1 cellular context compared by ENCODE assay signal in the genomic region with DNA sequence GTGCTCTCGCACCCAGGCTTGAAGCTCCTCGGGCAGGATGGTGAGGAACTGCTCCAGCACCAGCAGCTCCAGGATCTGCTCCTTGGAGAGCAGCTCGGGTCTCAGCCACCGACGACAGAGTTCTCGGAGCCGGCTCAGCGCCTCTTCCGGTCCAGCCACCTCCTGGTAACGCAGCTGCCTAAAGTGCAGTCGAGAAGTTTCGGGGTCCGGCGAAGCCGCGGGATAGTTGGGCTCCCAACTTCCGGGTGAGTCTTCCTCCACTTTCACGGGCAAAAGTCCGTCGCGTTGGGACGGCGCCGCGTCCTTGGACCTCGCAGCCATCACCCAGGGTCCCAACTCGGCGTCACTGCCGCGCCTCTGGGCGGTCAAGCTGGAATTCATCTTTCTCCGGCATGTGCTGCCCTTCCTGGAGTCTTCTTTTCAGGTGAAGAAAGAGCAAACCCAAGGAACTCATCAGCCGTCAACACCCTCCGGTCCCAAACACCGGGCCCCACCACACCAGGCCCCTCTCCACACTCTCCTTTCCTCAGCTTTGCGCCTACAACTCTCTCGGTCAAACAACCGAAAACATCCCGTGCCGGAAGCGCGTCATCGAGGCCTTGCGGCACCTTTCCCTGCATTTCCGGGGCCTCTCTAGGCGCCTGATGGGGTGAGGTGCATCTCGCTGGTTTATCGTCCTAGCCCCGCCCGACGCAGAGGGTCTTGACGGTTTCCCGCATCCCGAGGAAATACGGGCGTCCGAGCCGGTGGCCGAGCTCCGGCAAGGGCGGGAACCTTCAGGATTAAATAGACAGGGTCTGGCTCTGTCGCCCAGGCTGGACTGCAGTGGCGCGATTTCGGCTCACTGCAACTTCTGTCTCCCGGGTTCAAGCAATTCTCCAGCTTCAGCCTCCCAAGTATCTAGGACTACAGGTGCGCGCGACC.
TF ChIP-seq lines count a peak whose summit lies in the region.

A gene (minus strand): TSS at position 569 of the 924 bp plus-strand sequence. CDS start 188 bp downstream, at position 381.

TF ChIP-seq in K562, 482 proteins besides CTCF, POLR2A, EP300 and RAD21 (continued from another document and continues in another):
- TF ChIP-seq ZNF766 (CRISPR knock-in tag; conservative IDR thresholded peaks at IDR 0.05) = peak; percentile 69
- no peak for TF ChIP-seq POLR3A (IDR thresholded peaks at IDR 0.05; ENCODE audit: borderline replicate concordance, extremely low read depth, insufficient read depth, insufficient read length)
- TF ChIP-seq CEBPB (tag; IDR thresholded peaks at IDR 0.05) = peak; percentile 80
- TF ChIP-seq, protein P1, sequence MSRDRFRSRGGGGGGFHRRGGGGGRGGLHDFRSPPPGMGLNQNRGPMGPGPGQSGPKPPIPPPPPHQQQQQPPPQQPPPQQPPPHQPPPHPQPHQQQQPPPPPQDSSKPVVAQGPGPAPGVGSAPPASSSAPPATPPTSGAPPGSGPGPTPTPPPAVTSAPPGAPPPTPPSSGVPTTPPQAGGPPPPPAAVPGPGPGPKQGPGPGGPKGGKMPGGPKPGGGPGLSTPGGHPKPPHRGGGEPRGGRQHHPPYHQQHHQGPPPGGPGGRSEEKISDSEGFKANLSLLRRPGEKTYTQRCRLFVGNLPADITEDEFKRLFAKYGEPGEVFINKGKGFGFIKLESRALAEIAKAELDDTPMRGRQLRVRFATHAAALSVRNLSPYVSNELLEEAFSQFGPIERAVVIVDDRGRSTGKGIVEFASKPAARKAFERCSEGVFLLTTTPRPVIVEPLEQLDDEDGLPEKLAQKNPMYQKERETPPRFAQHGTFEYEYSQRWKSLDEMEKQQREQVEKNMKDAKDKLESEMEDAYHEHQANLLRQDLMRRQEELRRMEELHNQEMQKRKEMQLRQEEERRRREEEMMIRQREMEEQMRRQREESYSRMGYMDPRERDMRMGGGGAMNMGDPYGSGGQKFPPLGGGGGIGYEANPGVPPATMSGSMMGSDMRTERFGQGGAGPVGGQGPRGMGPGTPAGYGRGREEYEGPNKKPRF (IDR thresholded peaks at IDR 0.05; ENCODE audit: low read depth, low read length) = no peak
- TF ChIP-seq TAF9B (IDR thresholded peaks at IDR 0.05; ENCODE audit: partially characterized antibody) = peak; percentile 91
- TF ChIP-seq U2AF1 (optimal IDR thresholded peaks at IDR 0.05; ENCODE audit: low read depth, low read length) = no peak
- no peak for TF ChIP-seq ZNF77 (CRISPR knock-in tag; IDR thresholded peaks at IDR 0.05)
- TF ChIP-seq ASH1L (IDR thresholded peaks at IDR 0.05; ENCODE audit: borderline replicate concordance, low read depth, partially characterized antibody) = peak; percentile 64
- no peak for TF ChIP-seq ZSCAN29 (IDR thresholded peaks at IDR 0.05)
- TF ChIP-seq EWSR1 (IDR thresholded peaks at IDR 0.05; ENCODE audit: borderline replicate concordance, low read depth, partially characterized antibody) = no peak
- TF ChIP-seq BRD9 (IDR thresholded peaks at IDR 0.05; ENCODE audit: low read depth, partially characterized antibody) = peak; percentile 24
- TF ChIP-seq NEUROD1 (IDR thresholded peaks at IDR 0.05; ENCODE audit: borderline replicate concordance, low read depth, low read length, partially characterized antibody) = no peak
- TF ChIP-seq ZNF785 (CRISPR knock-in tag; IDR thresholded peaks at IDR 0.05) = no peak
- TF ChIP-seq NFXL1 (CRISPR knock-in tag; IDR thresholded peaks at IDR 0.05) = no peak
- TF ChIP-seq EGR1 (conservative IDR thresholded peaks at IDR 0.05) = no peak
- TF ChIP-seq POLR2AphosphoS5 (IDR thresholded peaks at IDR 0.05; ENCODE audit: control insufficient read depth, insufficient read depth, low read depth, low read length) = peak; percentile 96
- no peak for TF ChIP-seq NR1H2 (CRISPR knock-in tag; IDR thresholded peaks at IDR 0.05)
- TF ChIP-seq CAMTA2 (CRISPR knock-in tag; conservative IDR thresholded peaks at IDR 0.05) = no peak
- 0 out of 2 replicates have a peak, but pooled peaks have one; percentile 10 for TF ChIP-seq ZBTB17 (CRISPR knock-in tag; IDR thresholded peaks at IDR 0.05)
- TF ChIP-seq MXI1 (IDR thresholded peaks at IDR 0.05; ENCODE audit: low read depth, low read length) = no peak; the same call in 1 of the 2 replicates
- TF ChIP-seq POLR2AphosphoS2 (IDR thresholded peaks at IDR 0.05; ENCODE audit: low read length) = peak; percentile 63; the same call in 1 of the 2 replicates
- TF ChIP-seq RCOR1 (IDR thresholded peaks at IDR 0.05; ENCODE audit: borderline replicate concordance in 1 of 2, low read depth in 2 of 2, low read length in 2 of 2) = peak in 1 of 2 experiments; percentile 77; a peak in 2 of 4 replicates
- TF ChIP-seq, protein P2, sequence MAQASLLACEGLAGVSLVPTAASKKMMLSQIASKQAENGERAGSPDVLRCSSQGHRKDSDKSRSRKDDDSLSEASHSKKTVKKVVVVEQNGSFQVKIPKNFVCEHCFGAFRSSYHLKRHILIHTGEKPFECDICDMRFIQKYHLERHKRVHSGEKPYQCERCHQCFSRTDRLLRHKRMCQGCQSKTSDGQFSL (CRISPR knock-in tag; IDR thresholded peaks at IDR 0.05) = peak; percentile 18
- TF ChIP-seq, protein P2 (tag; IDR thresholded peaks at IDR 0.05) = no peak
- TF ChIP-seq KLF10 (CRISPR knock-in tag; IDR thresholded peaks at IDR 0.05) = no peak
- no peak for TF ChIP-seq ZNF224 (CRISPR knock-in tag; IDR thresholded peaks at IDR 0.05)
- TF ChIP-seq, protein P3, sequence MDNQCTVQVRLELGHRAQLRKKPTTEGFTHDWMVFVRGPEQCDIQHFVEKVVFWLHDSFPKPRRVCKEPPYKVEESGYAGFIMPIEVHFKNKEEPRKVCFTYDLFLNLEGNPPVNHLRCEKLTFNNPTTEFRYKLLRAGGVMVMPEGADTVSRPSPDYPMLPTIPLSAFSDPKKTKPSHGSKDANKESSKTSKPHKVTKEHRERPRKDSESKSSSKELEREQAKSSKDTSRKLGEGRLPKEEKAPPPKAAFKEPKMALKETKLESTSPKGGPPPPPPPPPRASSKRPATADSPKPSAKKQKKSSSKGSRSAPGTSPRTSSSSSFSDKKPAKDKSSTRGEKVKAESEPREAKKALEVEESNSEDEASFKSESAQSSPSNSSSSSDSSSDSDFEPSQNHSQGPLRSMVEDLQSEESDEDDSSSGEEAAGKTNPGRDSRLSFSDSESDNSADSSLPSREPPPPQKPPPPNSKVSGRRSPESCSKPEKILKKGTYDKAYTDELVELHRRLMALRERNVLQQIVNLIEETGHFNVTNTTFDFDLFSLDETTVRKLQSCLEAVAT (IDR thresholded peaks at IDR 0.05) = peak; percentile 39 to 65; a peak in 2 of 4 replicates
- no peak for TF ChIP-seq ZC3H11A (IDR thresholded peaks at IDR 0.05; ENCODE audit: low read depth, low read length)
- TF ChIP-seq, protein P4, sequence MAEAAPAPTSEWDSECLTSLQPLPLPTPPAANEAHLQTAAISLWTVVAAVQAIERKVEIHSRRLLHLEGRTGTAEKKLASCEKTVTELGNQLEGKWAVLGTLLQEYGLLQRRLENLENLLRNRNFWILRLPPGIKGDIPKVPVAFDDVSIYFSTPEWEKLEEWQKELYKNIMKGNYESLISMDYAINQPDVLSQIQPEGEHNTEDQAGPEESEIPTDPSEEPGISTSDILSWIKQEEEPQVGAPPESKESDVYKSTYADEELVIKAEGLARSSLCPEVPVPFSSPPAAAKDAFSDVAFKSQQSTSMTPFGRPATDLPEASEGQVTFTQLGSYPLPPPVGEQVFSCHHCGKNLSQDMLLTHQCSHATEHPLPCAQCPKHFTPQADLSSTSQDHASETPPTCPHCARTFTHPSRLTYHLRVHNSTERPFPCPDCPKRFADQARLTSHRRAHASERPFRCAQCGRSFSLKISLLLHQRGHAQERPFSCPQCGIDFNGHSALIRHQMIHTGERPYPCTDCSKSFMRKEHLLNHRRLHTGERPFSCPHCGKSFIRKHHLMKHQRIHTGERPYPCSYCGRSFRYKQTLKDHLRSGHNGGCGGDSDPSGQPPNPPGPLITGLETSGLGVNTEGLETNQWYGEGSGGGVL (CRISPR knock-in tag; IDR thresholded peaks at IDR 0.05) = no peak
- TF ChIP-seq ZNF146 (CRISPR knock-in tag; IDR thresholded peaks at IDR 0.05; ENCODE audit: unreplicated experiment) = no peak
- no peak for TF ChIP-seq U2AF2 (optimal IDR thresholded peaks at IDR 0.05; ENCODE audit: low read depth, low read length)
- TF ChIP-seq SETDB1 (IDR thresholded peaks at IDR 0.05; ENCODE audit: low read length) = no peak
- no peak for TF ChIP-seq MYNN (IDR thresholded peaks at IDR 0.05)
- TF ChIP-seq MYNN (CRISPR knock-in tag; IDR thresholded peaks at IDR 0.05) = no peak
- TF ChIP-seq KHSRP (IDR thresholded peaks at IDR 0.05) = peak; percentile 73
- peak; percentile 59; the same call in 1 of the 2 replicates for TF ChIP-seq CTBP1 (IDR thresholded peaks at IDR 0.05; ENCODE audit: borderline replicate concordance)
- TF ChIP-seq MAFG (tag; conservative IDR thresholded peaks at IDR 0.05) = no peak
- TF ChIP-seq, protein P5, sequence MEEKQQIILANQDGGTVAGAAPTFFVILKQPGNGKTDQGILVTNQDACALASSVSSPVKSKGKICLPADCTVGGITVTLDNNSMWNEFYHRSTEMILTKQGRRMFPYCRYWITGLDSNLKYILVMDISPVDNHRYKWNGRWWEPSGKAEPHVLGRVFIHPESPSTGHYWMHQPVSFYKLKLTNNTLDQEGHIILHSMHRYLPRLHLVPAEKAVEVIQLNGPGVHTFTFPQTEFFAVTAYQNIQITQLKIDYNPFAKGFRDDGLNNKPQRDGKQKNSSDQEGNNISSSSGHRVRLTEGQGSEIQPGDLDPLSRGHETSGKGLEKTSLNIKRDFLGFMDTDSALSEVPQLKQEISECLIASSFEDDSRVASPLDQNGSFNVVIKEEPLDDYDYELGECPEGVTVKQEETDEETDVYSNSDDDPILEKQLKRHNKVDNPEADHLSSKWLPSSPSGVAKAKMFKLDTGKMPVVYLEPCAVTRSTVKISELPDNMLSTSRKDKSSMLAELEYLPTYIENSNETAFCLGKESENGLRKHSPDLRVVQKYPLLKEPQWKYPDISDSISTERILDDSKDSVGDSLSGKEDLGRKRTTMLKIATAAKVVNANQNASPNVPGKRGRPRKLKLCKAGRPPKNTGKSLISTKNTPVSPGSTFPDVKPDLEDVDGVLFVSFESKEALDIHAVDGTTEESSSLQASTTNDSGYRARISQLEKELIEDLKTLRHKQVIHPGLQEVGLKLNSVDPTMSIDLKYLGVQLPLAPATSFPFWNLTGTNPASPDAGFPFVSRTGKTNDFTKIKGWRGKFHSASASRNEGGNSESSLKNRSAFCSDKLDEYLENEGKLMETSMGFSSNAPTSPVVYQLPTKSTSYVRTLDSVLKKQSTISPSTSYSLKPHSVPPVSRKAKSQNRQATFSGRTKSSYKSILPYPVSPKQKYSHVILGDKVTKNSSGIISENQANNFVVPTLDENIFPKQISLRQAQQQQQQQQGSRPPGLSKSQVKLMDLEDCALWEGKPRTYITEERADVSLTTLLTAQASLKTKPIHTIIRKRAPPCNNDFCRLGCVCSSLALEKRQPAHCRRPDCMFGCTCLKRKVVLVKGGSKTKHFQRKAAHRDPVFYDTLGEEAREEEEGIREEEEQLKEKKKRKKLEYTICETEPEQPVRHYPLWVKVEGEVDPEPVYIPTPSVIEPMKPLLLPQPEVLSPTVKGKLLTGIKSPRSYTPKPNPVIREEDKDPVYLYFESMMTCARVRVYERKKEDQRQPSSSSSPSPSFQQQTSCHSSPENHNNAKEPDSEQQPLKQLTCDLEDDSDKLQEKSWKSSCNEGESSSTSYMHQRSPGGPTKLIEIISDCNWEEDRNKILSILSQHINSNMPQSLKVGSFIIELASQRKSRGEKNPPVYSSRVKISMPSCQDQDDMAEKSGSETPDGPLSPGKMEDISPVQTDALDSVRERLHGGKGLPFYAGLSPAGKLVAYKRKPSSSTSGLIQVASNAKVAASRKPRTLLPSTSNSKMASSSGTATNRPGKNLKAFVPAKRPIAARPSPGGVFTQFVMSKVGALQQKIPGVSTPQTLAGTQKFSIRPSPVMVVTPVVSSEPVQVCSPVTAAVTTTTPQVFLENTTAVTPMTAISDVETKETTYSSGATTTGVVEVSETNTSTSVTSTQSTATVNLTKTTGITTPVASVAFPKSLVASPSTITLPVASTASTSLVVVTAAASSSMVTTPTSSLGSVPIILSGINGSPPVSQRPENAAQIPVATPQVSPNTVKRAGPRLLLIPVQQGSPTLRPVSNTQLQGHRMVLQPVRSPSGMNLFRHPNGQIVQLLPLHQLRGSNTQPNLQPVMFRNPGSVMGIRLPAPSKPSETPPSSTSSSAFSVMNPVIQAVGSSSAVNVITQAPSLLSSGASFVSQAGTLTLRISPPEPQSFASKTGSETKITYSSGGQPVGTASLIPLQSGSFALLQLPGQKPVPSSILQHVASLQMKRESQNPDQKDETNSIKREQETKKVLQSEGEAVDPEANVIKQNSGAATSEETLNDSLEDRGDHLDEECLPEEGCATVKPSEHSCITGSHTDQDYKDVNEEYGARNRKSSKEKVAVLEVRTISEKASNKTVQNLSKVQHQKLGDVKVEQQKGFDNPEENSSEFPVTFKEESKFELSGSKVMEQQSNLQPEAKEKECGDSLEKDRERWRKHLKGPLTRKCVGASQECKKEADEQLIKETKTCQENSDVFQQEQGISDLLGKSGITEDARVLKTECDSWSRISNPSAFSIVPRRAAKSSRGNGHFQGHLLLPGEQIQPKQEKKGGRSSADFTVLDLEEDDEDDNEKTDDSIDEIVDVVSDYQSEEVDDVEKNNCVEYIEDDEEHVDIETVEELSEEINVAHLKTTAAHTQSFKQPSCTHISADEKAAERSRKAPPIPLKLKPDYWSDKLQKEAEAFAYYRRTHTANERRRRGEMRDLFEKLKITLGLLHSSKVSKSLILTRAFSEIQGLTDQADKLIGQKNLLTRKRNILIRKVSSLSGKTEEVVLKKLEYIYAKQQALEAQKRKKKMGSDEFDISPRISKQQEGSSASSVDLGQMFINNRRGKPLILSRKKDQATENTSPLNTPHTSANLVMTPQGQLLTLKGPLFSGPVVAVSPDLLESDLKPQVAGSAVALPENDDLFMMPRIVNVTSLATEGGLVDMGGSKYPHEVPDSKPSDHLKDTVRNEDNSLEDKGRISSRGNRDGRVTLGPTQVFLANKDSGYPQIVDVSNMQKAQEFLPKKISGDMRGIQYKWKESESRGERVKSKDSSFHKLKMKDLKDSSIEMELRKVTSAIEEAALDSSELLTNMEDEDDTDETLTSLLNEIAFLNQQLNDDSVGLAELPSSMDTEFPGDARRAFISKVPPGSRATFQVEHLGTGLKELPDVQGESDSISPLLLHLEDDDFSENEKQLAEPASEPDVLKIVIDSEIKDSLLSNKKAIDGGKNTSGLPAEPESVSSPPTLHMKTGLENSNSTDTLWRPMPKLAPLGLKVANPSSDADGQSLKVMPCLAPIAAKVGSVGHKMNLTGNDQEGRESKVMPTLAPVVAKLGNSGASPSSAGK (IDR thresholded peaks at IDR 0.05) = peak; percentile 84
- TF ChIP-seq, protein P6, sequence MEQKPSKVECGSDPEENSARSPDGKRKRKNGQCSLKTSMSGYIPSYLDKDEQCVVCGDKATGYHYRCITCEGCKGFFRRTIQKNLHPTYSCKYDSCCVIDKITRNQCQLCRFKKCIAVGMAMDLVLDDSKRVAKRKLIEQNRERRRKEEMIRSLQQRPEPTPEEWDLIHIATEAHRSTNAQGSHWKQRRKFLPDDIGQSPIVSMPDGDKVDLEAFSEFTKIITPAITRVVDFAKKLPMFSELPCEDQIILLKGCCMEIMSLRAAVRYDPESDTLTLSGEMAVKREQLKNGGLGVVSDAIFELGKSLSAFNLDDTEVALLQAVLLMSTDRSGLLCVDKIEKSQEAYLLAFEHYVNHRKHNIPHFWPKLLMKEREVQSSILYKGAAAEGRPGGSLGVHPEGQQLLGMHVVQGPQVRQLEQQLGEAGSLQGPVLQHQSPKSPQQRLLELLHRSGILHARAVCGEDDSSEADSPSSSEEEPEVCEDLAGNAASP (IDR thresholded peaks at IDR 0.05) = no peak
- TF ChIP-seq ZNF586 (CRISPR knock-in tag; conservative IDR thresholded peaks at IDR 0.05) = no peak
- no peak for TF ChIP-seq ZKSCAN1 (IDR thresholded peaks at IDR 0.05; ENCODE audit: low read depth, low read length)
- TF ChIP-seq NRF1 (conservative IDR thresholded peaks at IDR 0.05 in 1 of 2, IDR thresholded peaks at IDR 0.05 in 1 of 2) = peak; percentile 47 to 63; a peak in 3 of 4 replicates
